In genomic region chr14:67003009-67003753, GRCh38 we compare ENCODE assay signal across 1 cellular context.
TF ChIP-seq lines count a peak whose summit lies in the region.

No MANE protein-coding gene starts in this region.

TF ChIP-seq in GM23338, 12 proteins besides CTCF, POLR2A, EP300 and RAD21 (continued from another document):
- TF ChIP-seq ZNF462 (CRISPR knock-in tag; IDR thresholded peaks at IDR 0.05), result no peak
- TF ChIP-seq ZNF114 (CRISPR knock-in tag; IDR thresholded peaks at IDR 0.05), result no peak
- TF ChIP-seq EZH2phosphoT487 (IDR thresholded peaks at IDR 0.05; ENCODE audit: unreplicated experiment), result no peak
- TF ChIP-seq ETS1 (IDR thresholded peaks at IDR 0.05), result no peak
- no peak for TF ChIP-seq CREB1 (CRISPR knock-in tag; IDR thresholded peaks at IDR 0.05; ENCODE audit: low read depth)
- no peak for TF ChIP-seq STAT1 (IDR thresholded peaks at IDR 0.05; ENCODE audit: unreplicated experiment)
